In genomic region chr6:110530671-110531070, GRCh38 we compare ENCODE assay signal across 25 cellular contexts. TPM values are rescaled to one million over a fixed set of nuclear protein-coding genes. Genes with fewer than 3 reads are reported as not detected.
DNase-seq lines count a peak whose midpoint lies in the region; ATAC-seq and TF ChIP-seq lines count a peak whose summit lies in the region.
"Had no signal": no experiment of that assay in that cellular context is flagged by ENCODE, and none has a peak within 500 bp of the region (broad histone marks: within the 10 kb centered on the region; RNA-seq: fewer than 3 reads in every experiment).

No MANE protein-coding gene starts in this region.

- H3K79me2 ChIP-seq in GM23248 (ENCODE audit: insufficient read depth): no peaks in the 10 kb centered on the region

- H3K27ac Mint-ChIP-seq in chondrocyte (ENCODE audit: unreplicated experiment): peak overlapping the region; percentile 57
- H3K27ac Mint-ChIP-seq: activated B cell treated with CpG ODN at 0.5 μM for 24 hours; activated naive CD4-positive, alpha-beta T cell treated with anti-CD3 and anti-CD28 coated beads, Interleukin-2, amount 50 U/mL, for 24 hours; activated T-cell treated with anti-CD3 and anti-CD28 coated beads, Interleukin-2, amount 50 U/mL, for 24 hours; stimulated activated naive CD8-positive, alpha-beta T cell treated with anti-CD3 and anti-CD28 coated beads, Interleukin-15, Interleukin-2, amounts not matched to agents 100 ng/mL and 50 ng/mL, for 24 hours had no signal

- no peak for TF ChIP-seq CTCF in chondrocyte (IDR thresholded peaks at IDR 0.05)

- H3F3A ChIP-seq in GM23248 (ENCODE audit: insufficient read depth): peaks cover 38% of the 10 kb centered on the region

- H3K9me2 ChIP-seq in GM23248 (ENCODE audit: insufficient read depth): no peaks in the 10 kb centered on the region
- H3K9me2 ChIP-seq: SK-N-SH had no signal

- H3K4me3 ChIP-seq in GM23248 (no peak overlapping the region), skeletal muscle satellite cell (ENCODE audit: low read length) (no peak overlapping the region)
- H3K4me3 ChIP-seq: ascending aorta, mucosa of descending colon, transverse colon had no signal

- no peak for ATAC-seq in GM19023 (IDR thresholded peaks at IDR 0.05; ENCODE audit: unreplicated experiment)
- ATAC-seq: left ventricle myocardium superior, mucosa of descending colon, Panc1 had no signal

- DNase-seq in GM23248: peak; percentile 63
- peak; percentile 66 for DNase-seq in M059J (ENCODE audit: low read depth)
- no peak for DNase-seq in chondrocyte (ENCODE audit: low spot score)
- DNase-seq in SIG-M5 treated with dmso at 0.1 percent for 504 hours (lab: John Stamatoyannopoulos, UW; ENCODE audit: unreplicated experiment): no peak
- DNase-seq in activated naive CD4-positive, alpha-beta T cell (lab: John Stamatoyannopoulos, UW): no peak
- DNase-seq: activated B cell treated with CpG ODN at 0.5 μM for 24 hours; activated T-cell treated with anti-CD3 and anti-CD28 coated beads, Interleukin-2, amount 50 U/mL, for 24 hours; DND-41; effector memory CD4-positive, alpha-beta T cell; head of caudate nucleus; left ventricle myocardium superior; mucosa of descending colon; NCI-H187; NCI-H226; SK-N-SH; stimulated activated CD4-positive, alpha-beta T cell treated with anti-CD3 and anti-CD28 coated beads, Interleukin-2, amount 100 ng/mL, for 48 hours; transverse colon had no signal

- H3K4me1 ChIP-seq in GM23248 (ENCODE audit: insufficient read depth): peaks cover 49% of the 10 kb centered on the region
- peaks cover 57% of the 10 kb centered on the region for H3K4me1 ChIP-seq in skeletal muscle satellite cell (ENCODE audit: control insufficient read depth, insufficient read depth, low read length)

- no peak overlapping the region for H3K27ac ChIP-seq in GM23248
- H3K27ac ChIP-seq: ascending aorta, transverse colon had no signal

- H3K36me3 Mint-ChIP-seq in chondrocyte (ENCODE audit: low read depth): no peaks in the 10 kb centered on the region
- H3K36me3 Mint-ChIP-seq: activated naive CD4-positive, alpha-beta T cell treated with anti-CD3 and anti-CD28 coated beads, Interleukin-2, amount 50 U/mL, for 24 hours had no signal

- WGBS in GM23248 (ENCODE audit: low coverage in 1 of 2, low lambda C conversion rate in 2 of 2, missing lambda C conversion rate in 2 of 2), 2 experiments: 52 to 64% methylated on average over 2 of the region's 2 CpGs

- H3K9ac ChIP-seq in GM23248 (no peak overlapping the region), skeletal muscle satellite cell (ENCODE audit: low read depth, low read length) (peak overlapping the region; percentile 84)
- H3K9ac ChIP-seq: SK-N-SH had no signal

- no peak overlapping the region for H3K4me3 Mint-ChIP-seq in chondrocyte (ENCODE audit: unreplicated experiment)
- H3K4me3 Mint-ChIP-seq: activated B cell treated with CpG ODN at 0.5 μM for 24 hours; activated naive CD4-positive, alpha-beta T cell treated with anti-CD3 and anti-CD28 coated beads, Interleukin-2, amount 50 U/mL, for 24 hours; activated T-cell treated with anti-CD3 and anti-CD28 coated beads, Interleukin-2, amount 50 U/mL, for 24 hours; neural crest cell; stimulated activated naive CD8-positive, alpha-beta T cell treated with anti-CD3 and anti-CD28 coated beads, Interleukin-15, Interleukin-2, amounts not matched to agents 100 ng/mL and 50 ng/mL, for 24 hours had no signal

- no peaks in the 10 kb centered on the region for H4K20me1 ChIP-seq in GM23248 (ENCODE audit: insufficient read depth)

- H2AFZ ChIP-seq in GM23248: no peak overlapping the region

- H3K27me3 ChIP-seq in GM23248 (replicated peaks; ENCODE audit: insufficient read depth) (no peaks in the 10 kb centered on the region), skeletal muscle satellite cell (ENCODE audit: control insufficient read depth, insufficient read depth, low read length) (no peaks in the 10 kb centered on the region)
- H3K27me3 ChIP-seq: ascending aorta, transverse colon had no signal

- in situ Hi-C loops in GM23248 (cut with MboI): loop anchor here (25.0 kb wide), 1 partner anchor 432 kb away; the partner anchor contains the start of gene GTF3C6

- H3K4me2 ChIP-seq in GM23248 (ENCODE audit: unreplicated experiment) (no peak overlapping the region), skeletal muscle satellite cell (ENCODE audit: low read length) (no peak overlapping the region)
- H3K4me2 ChIP-seq: SK-N-SH had no signal

- peaks cover 7% of the 10 kb centered on the region for H3K9me3 Mint-ChIP-seq in chondrocyte (ENCODE audit: low read depth)
- H3K9me3 Mint-ChIP-seq: activated naive CD4-positive, alpha-beta T cell treated with anti-CD3 and anti-CD28 coated beads, Interleukin-2, amount 50 U/mL, for 24 hours; activated T-cell treated with anti-CD3 and anti-CD28 coated beads, Interleukin-2, amount 50 U/mL, for 24 hours; stimulated activated naive CD8-positive, alpha-beta T cell treated with anti-CD3 and anti-CD28 coated beads, Interleukin-15, Interleukin-2, amounts not matched to agents 100 ng/mL and 50 ng/mL, for 24 hours had no signal

- H3K9me3 ChIP-seq in GM23248 (ENCODE audit: low read depth): no peaks in the 10 kb centered on the region
- H3K9me3 ChIP-seq in skeletal muscle satellite cell (replicated peaks; ENCODE audit: low read length): no peaks in the 10 kb centered on the region
- H3K9me3 ChIP-seq: ascending aorta, SK-N-SH, transverse colon had no signal

- H3K4me1 Mint-ChIP-seq in chondrocyte (ENCODE audit: low read depth): peaks cover 47% of the 10 kb centered on the region
- H3K4me1 Mint-ChIP-seq: activated B cell treated with CpG ODN at 0.5 μM for 24 hours; activated naive CD4-positive, alpha-beta T cell treated with anti-CD3 and anti-CD28 coated beads, Interleukin-2, amount 50 U/mL, for 24 hours had no signal

- H3K36me3 ChIP-seq in GM23248 (ENCODE audit: low read depth) (no peaks in the 10 kb centered on the region), skeletal muscle satellite cell (ENCODE audit: insufficient read depth, low read length) (no peaks in the 10 kb centered on the region)
- H3K36me3 ChIP-seq: ascending aorta, transverse colon had no signal

- H3K27me3 Mint-ChIP-seq in chondrocyte (ENCODE audit: low read depth): no peaks in the 10 kb centered on the region
- H3K27me3 Mint-ChIP-seq: activated T-cell treated with anti-CD3 and anti-CD28 coated beads, Interleukin-2, amount 50 U/mL, for 24 hours had no signal

RNA-seq across cellular contexts. Expression of gene SLC22A16, which starts 54.3 kb away (rescaled TPM):
- not detected in 2 replicates for total RNA-seq in GM23248 (2014; rRNA removed; shearing (Covaris generic))
- polyA plus RNA-seq in GM23248 (2016; fragmentation: Nextera tagmentation; extraction: Ambion mirVana): not detected in 2 replicates
- 0.42 TPM in 1 of 2 replicates, not detected in the other for total RNA-seq in M059J (2014; rRNA removed; shearing (Covaris generic))
- not detected in 3 replicates for total RNA-seq in chondrocyte
- total RNA-seq in skeletal muscle satellite cell (2012; rRNA removed): not detected in 2 replicates
- total RNA-seq: activated B cell treated with CpG ODN at 0.5 μM for 24 hours, ascending aorta, fibroblast of lung, left ventricle myocardium superior, neural crest cell, transverse colon had no signal
- polyA plus RNA-seq: fibroblast of lung, SK-N-SH had no signal

Comparison
In these comparisons a context has a peak if more than half of its experiments do, and no peak if none do; other contexts are left out.
1. DNase-seq: peak in GM23248 (single experiment) and M059J (single experiment); none in chondrocyte (single experiment), SIG-M5 treated with dmso at 0.1 percent for 504 hours (single experiment) and activated naive CD4-positive, alpha-beta T cell (0 of 4).